ENCODE assay signal across 19 cellular contexts in the genomic region with DNA sequence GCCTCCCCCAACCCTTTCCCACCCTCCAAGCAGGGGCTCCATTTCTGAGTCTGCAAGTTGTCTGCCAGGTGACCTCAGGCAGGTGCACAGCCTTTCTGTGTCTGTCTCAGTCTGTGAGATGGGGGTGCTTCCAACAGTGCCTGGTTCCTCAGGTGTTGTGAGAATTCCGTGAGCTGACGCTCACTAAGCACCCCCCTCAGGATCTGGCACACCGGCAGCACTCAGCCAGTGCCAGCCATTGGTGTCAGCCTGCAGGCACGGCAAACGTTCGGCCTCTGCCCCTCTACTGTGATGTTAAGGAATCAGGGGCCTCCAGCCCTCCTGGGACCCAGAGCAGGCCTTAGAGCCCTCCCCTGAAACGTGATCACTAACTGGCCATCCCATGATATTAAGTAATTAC. TPM values are rescaled to one million over a fixed set of nuclear protein-coding genes. Genes with fewer than 3 reads are reported as not detected.
DNase-seq lines count a peak whose midpoint lies in the region; ATAC-seq and TF ChIP-seq lines count a peak whose summit lies in the region.
"Had no signal": no experiment of that assay in that cellular context is flagged by ENCODE, and none has a peak within 500 bp of the region (broad histone marks: within the 10 kb centered on the region; RNA-seq: fewer than 3 reads in every experiment).

No MANE protein-coding gene starts in this region.

- H3K9me3 Mint-ChIP-seq in type B pancreatic cell, result no peaks in the 10 kb centered on the region
- H3K9me3 Mint-ChIP-seq: activated naive CD4-positive, alpha-beta T cell treated with anti-CD3 and anti-CD28 coated beads, Interleukin-2, amount 10 ng/mL, durations not matched to agents 7 days and 5 days had no signal

- H3K27me3 ChIP-seq in NT2/D1 (ENCODE audit: insufficient read depth, insufficient read length), result peaks cover 16% of the 10 kb centered on the region
- H3K27me3 ChIP-seq in esophagus muscularis mucosa, result peaks cover 0 to 2% (median 0%) of the 10 kb centered on the region in 4 donors
- H3K27me3 ChIP-seq in lung (ENCODE audit: control insufficient read depth, insufficient read depth), result no peaks in the 10 kb centered on the region
- no peaks in the 10 kb centered on the region for H3K27me3 ChIP-seq in testis
- peaks cover 50% of the 10 kb centered on the region for H3K27me3 ChIP-seq in foreskin keratinocyte

- intact Hi-C loops in esophagus muscularis mucosa (cut with DNase I) (loop anchor here (5.0 kb wide), 1 partner anchor 47 kb away; no protein-coding TSS in a partner anchor), testis (cut with DNase I; ENCODE audit: low total_unique reads) (loop anchor here (5.0 kb wide), 1 partner anchor 87 kb away; no protein-coding TSS in a partner anchor)

- H3K27ac Mint-ChIP-seq in type B pancreatic cell, result no peak overlapping the region
- H3K27ac Mint-ChIP-seq: activated naive CD4-positive, alpha-beta T cell treated with anti-CD3 and anti-CD28 coated beads, Interleukin-2, amount 10 ng/mL, durations not matched to agents 7 days and 5 days had no signal

- H3K27ac ChIP-seq in esophagus muscularis mucosa (replicated peaks in 1 of 4), result peak overlapping the region; percentile 92 to 100 (median 98)
- H3K27ac ChIP-seq in lung (ENCODE audit: low read depth in 1 of 2, low read length in 1 of 2), result peak overlapping the region; percentile 83 to 87
- H3K27ac ChIP-seq in testis, result peak overlapping the region; percentile 87 to 98
- H3K27ac ChIP-seq in foreskin keratinocyte, result no peak overlapping the region
- H3K27ac ChIP-seq: KMS-11 had no signal

- no peak for TF ChIP-seq CTCF in esophagus muscularis mucosa (IDR thresholded peaks at IDR 0.05)
- TF ChIP-seq CTCF in lung (IDR thresholded peaks at IDR 0.05; ENCODE audit: control extremely low read depth, extremely low read depth), result no peak
- TF ChIP-seq CTCF in testis (IDR thresholded peaks at IDR 0.05), result no peak
- TF ChIP-seq CTCF in type B pancreatic cell (conservative IDR thresholded peaks at IDR 0.05), result no peak
- no peak for TF ChIP-seq CTCF in foreskin keratinocyte (conservative IDR thresholded peaks at IDR 0.05)

- peaks cover 31% of the 10 kb centered on the region for H3K27me3 Mint-ChIP-seq in type B pancreatic cell

- H3K4me3 ChIP-seq in NT2/D1 (ENCODE audit: insufficient read length, low read depth) (no peak overlapping the region), esophagus muscularis mucosa (peak overlapping the region; percentile 97 to 99 (median 98)), lung (no peak overlapping the region), testis (no peak overlapping the region)

- H3K9me3 ChIP-seq in NT2/D1 (ENCODE audit: insufficient read depth, low read length), result peaks cover 10% of the 10 kb centered on the region
- H3K9me3 ChIP-seq in esophagus muscularis mucosa, result peaks cover 0 to 7% (median 0%) of the 10 kb centered on the region in 4 donors
- no peaks in the 10 kb centered on the region for H3K9me3 ChIP-seq in lung (ENCODE audit: control insufficient read depth in 2 of 2, insufficient read depth in 1 of 2, low read length in 1 of 2)
- H3K9me3 ChIP-seq in testis, result no peaks in the 10 kb centered on the region

- peaks cover 19% of the 10 kb centered on the region for H3K4me1 ChIP-seq in NT2/D1 (ENCODE audit: insufficient read depth, insufficient read length)
- peaks cover 68 to 71% (median 69%) of the 10 kb centered on the region in 4 donors for H3K4me1 ChIP-seq in esophagus muscularis mucosa
- peaks cover 0 to 35% of the 10 kb centered on the region in 2 donors for H3K4me1 ChIP-seq in lung (ENCODE audit: control insufficient read depth in 2 of 2, insufficient read depth in 2 of 2, low read length in 2 of 2)
- peaks cover 31% of the 10 kb centered on the region for H3K4me1 ChIP-seq in testis
- H3K4me1 ChIP-seq in foreskin keratinocyte, result no peaks in the 10 kb centered on the region

- DNase-seq in NT2/D1 (ENCODE audit: low read depth, low spot score) (no peak), esophagus muscularis mucosa (ENCODE audit: extremely low spot score) (no peak), lung (ENCODE audit: low spot score) (no peak), testis (no peak), GM03348 (ENCODE audit: low spot score) (no peak), type B pancreatic cell (ENCODE audit: extremely low spot score, unreplicated experiment) (no peak), foreskin keratinocyte (no peak)
- DNase-seq: activated naive CD4-positive, alpha-beta T cell treated with anti-CD3 and anti-CD28 coated beads, Interleukin-2, amount 10 ng/mL, durations not matched to agents 7 days and 5 days; DMS153; effector CD8-positive, alpha-beta T cell; midbrain; NCI-H1417; stimulated activated CD4-positive, alpha-beta T cell treated with anti-CD3 and anti-CD28 coated beads, Interleukin-15, amount 100 ng/mL, for 24 hours; trophoblast cell had no signal

- H3K4me1 Mint-ChIP-seq in type B pancreatic cell (ENCODE audit: unreplicated experiment), result peaks cover 6% of the 10 kb centered on the region

- ATAC-seq in lung (ENCODE audit: insufficient read depth, low FRiP score), result no peak
- ATAC-seq in HG02798 (IDR thresholded peaks at IDR 0.05; ENCODE audit: poor library complexity, unreplicated experiment), result no peak
- ATAC-seq in foreskin keratinocyte, result no peak
- ATAC-seq: Panc1 had no signal

- TF ChIP-seq EP300 in esophagus muscularis mucosa (IDR thresholded peaks at IDR 0.05), result no peak

- no peak overlapping the region for H3K4me3 Mint-ChIP-seq in type B pancreatic cell

- no peaks in the 10 kb centered on the region for H3K36me3 Mint-ChIP-seq in type B pancreatic cell

- H3K9ac ChIP-seq in NT2/D1 (ENCODE audit: insufficient read length, low read depth), result peak overlapping the region; percentile 29
- H3K9ac ChIP-seq: KMS-11, parathyroid adenoma had no signal

- whole genome bisulfite sequencing in esophagus muscularis mucosa, result 80% methylated on average over 7 of the region's 7 CpGs
- 79 to 89% methylated on average over 7 of the region's 7 CpGs for WGBS in lung, 2 donors
- WGBS in testis, 2 donors, result 67 to 81% methylated on average over 5 to 7 of the region's 7 CpGs

- TF ChIP-seq POLR2A in esophagus muscularis mucosa (IDR thresholded peaks at IDR 0.05; ENCODE audit: low read depth) (no peak), testis (IDR thresholded peaks at IDR 0.05) (no peak)

- H3K36me3 ChIP-seq in NT2/D1 (ENCODE audit: insufficient read depth, insufficient read length, low read length) (peaks cover 2% of the 10 kb centered on the region), esophagus muscularis mucosa (peaks cover 24 to 47% (median 31%) of the 10 kb centered on the region in 4 donors), lung (ENCODE audit: control insufficient read depth in 2 of 2, insufficient read depth in 2 of 2, low read length in 2 of 2) (peaks cover 0 to 19% of the 10 kb centered on the region in 2 donors), testis (ENCODE audit: low read depth, missing control alignments) (no peaks in the 10 kb centered on the region)

RNA-seq across cellular contexts. Expression of a gene that starts 2.4 kb away (rescaled TPM):
- total RNA-seq in esophagus muscularis mucosa (100 to 1,000 TPM in 2 of 4 donors, 10 to 100 TPM in 2; 84.3 to 208 (median 93.6) TPM), lung (10 to 100 TPM; 18.1 to 31.1 TPM), testis (10 to 100 TPM; 32.0 to 36.1 TPM), type B pancreatic cell (ENCODE audit: low replicate concordance) (2.4 and 7.9 TPM in 2 replicates), foreskin keratinocyte (0.11 TPM in 1 of 2 replicates, not detected in the other)
- polyA plus RNA-seq in lung (10 to 100 TPM; 18.2 to 31.3 TPM), testis (ENCODE audit: insufficient read depth, low read depth, low replicate concordance) (8.5 TPM), foreskin keratinocyte (0.06 TPM in 1 of 2 replicates, not detected in the other)

RNA-seq across cellular contexts. Expression of a gene that starts 39.9 kb away (rescaled TPM):
- total RNA-seq in esophagus muscularis mucosa, result not detected
- 10 to 100 TPM; 10.4 to 31.9 TPM for total RNA-seq in lung
- polyA plus RNA-seq in lung, result 10 to 100 TPM in 1 of 2 donors, 1 to 10 TPM in 1; 7.7 to 12.5 TPM
- 10 to 100 TPM; 21.4 to 56.2 TPM for total RNA-seq in testis
- polyA plus RNA-seq in testis (ENCODE audit: insufficient read depth, low read depth, low replicate concordance), result 74.2 TPM
- 4.3 TPM in 1 of 2 replicates, not detected in the other for total RNA-seq in type B pancreatic cell (ENCODE audit: low replicate concordance)
- not detected in 2 replicates for total RNA-seq in foreskin keratinocyte
- not detected in 2 replicates for polyA plus RNA-seq in foreskin keratinocyte
- total RNA-seq: NCI-H460 had no signal

Comparison
In these comparisons a context has a peak if more than half of its experiments do, and no peak if none do; other contexts are left out.
1. H3K4me3 ChIP-seq: peak in esophagus muscularis mucosa (4 of 4); none in NT2/D1 (single experiment), lung (single experiment) and testis (0 of 2).